ENCODE assay signal across 8 cellular contexts in the genomic region with DNA sequence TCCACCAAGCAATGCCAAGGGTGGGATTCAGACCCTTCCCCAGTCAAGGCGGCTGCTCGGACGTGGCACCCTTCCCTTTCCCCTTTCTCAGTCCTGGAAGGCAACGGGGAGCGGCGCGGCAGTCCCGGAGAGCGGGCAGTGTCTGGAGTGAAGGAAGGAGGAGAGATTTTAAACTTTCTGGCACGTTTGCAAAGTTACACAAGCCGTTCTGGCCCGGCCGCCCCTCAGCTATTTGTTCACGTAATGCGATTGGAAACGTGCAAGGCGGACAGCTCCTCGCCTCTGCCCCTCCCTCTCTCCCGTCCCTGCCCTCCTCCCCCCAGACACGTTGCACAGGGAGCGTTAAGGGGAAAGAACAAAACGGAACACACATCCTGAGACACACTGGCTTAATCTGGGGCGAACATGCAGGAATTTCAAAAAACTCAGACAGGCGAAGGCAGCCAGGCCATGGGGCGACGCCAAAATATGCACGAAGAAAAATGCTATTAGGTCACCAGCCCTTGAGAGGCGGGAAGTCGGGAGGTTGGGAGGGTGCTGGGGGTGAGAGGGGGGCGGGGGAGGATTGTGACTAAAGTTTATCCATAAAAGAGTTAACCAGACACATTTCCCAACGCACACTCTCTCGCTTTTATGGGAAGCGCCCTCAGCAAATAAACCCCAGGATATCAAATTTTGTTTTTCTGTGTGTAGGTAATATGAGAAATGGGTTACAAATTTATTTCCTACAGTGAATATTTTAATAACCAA. TPM values are rescaled to one million over a fixed set of nuclear protein-coding genes. Genes with fewer than 3 reads are reported as not detected.
A peak's percentile ranks its signal among the peaks of the same experiment; 100 is the strongest.
DNase-seq lines count a peak whose midpoint lies in the region; ATAC-seq and TF ChIP-seq lines count a peak whose summit lies in the region.

A gene with protein sequence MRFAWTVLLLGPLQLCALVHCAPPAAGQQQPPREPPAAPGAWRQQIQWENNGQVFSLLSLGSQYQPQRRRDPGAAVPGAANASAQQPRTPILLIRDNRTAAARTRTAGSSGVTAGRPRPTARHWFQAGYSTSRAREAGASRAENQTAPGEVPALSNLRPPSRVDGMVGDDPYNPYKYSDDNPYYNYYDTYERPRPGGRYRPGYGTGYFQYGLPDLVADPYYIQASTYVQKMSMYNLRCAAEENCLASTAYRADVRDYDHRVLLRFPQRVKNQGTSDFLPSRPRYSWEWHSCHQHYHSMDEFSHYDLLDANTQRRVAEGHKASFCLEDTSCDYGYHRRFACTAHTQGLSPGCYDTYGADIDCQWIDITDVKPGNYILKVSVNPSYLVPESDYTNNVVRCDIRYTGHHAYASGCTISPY (minus strand): TSS at position 144 of the 750 bp plus-strand sequence. CDS start 274 bp downstream, outside the sequence.

- H3K9me3 ChIP-seq in breast epithelium: no peaks in the 10 kb centered on the region

- H3K27ac ChIP-seq in breast epithelium: peak within 1 kb of the TSS; percentile 68 to 88
- H3K27ac ChIP-seq in skin epidermis: peak within 1 kb of the TSS in 20 of 21 experiments; percentile 19 to 92 (median 66)

- H3K4me3 ChIP-seq in breast epithelium: peak within 1 kb of the TSS; percentile 69 to 91 (median 90)
- H3K4me3 ChIP-seq in skin epidermis: peak within 1 kb of the TSS; percentile 42 to 63 (median 52)

- peaks cover 62% of the 10 kb centered on the region for H3K27me3 Mint-ChIP-seq in activated CD8-positive, alpha-beta memory T cell treated with anti-CD3 and anti-CD28 coated beads, Interleukin-2, amount 10 ng/mL, durations not matched to agents 7 days and 5 days

- CTCF ChIA-PET in activated CD8-positive, alpha-beta memory T cell treated with anti-CD3 and anti-CD28 coated beads, Interleukin-2, amount 10 ng/mL, durations not matched to agents 7 days and 5 days (lab: Charles Lee): no interaction called here

- TF ChIP-seq POLR2A in breast epithelium (IDR thresholded peaks at IDR 0.05): peak; percentile 13

- peaks cover 16% of the 10 kb centered on the region for H3K4me1 Mint-ChIP-seq in activated CD8-positive, alpha-beta memory T cell treated with anti-CD3 and anti-CD28 coated beads, Interleukin-2, amount 10 ng/mL, durations not matched to agents 7 days and 5 days

- no peaks in the 10 kb centered on the region for H3K4me1 ChIP-seq in breast epithelium

- TF ChIP-seq CTCF in breast epithelium (IDR thresholded peaks at IDR 0.05): no peak

- peak within 1 kb of the TSS; percentile 60 for H3K4me3 Mint-ChIP-seq in activated CD8-positive, alpha-beta memory T cell treated with anti-CD3 and anti-CD28 coated beads, Interleukin-2, amount 10 ng/mL, durations not matched to agents 7 days and 5 days

- H3K9me3 Mint-ChIP-seq in activated CD8-positive, alpha-beta memory T cell treated with anti-CD3 and anti-CD28 coated beads, Interleukin-2, amount 10 ng/mL, durations not matched to agents 7 days and 5 days (ENCODE audit: low read depth): no peaks in the 10 kb centered on the region

- DNase-seq in activated CD8-positive, alpha-beta memory T cell treated with anti-CD3 and anti-CD28 coated beads, Interleukin-2, amount 10 ng/mL, durations not matched to agents 7 days and 5 days: no peak
- DNase-seq in activated CD8-positive, alpha-beta memory T cell treated with anti-CD3 and anti-CD28 coated beads, Interleukin-2, amount 50 U/mL, for 4 hours: no peak
- DNase-seq in NCI-H226 (peak; percentile 94), breast epithelium (ENCODE audit: low spot score in 2 of 2) (peak; percentile 56 to 66), iPS-NIHi7 (ENCODE audit: extremely low spot score) (peak; percentile 52)

- intact Hi-C loops in breast epithelium (cut with DNase I; ENCODE audit: low total_unique reads): no loop called here

- H3K36me3 ChIP-seq in breast epithelium: no peaks in the 10 kb centered on the region

- no peaks in the 10 kb centered on the region for H3K27me3 ChIP-seq in breast epithelium

- no peaks in the 10 kb centered on the region for H3K36me3 Mint-ChIP-seq in activated CD8-positive, alpha-beta memory T cell treated with anti-CD3 and anti-CD28 coated beads, Interleukin-2, amount 10 ng/mL, durations not matched to agents 7 days and 5 days

- ATAC-seq in activated CD8-positive, alpha-beta memory T cell treated with anti-CD3 and anti-CD28 coated beads, Interleukin-2, amount 10 ng/mL, durations not matched to agents 7 days and 5 days: no peak
- no peak for ATAC-seq in GM18520 (IDR thresholded peaks at IDR 0.05; ENCODE audit: unreplicated experiment)
- ATAC-seq in HG02970 (IDR thresholded peaks at IDR 0.05; ENCODE audit: low FRiP score, unreplicated experiment): no peak

- H3K27ac Mint-ChIP-seq in activated CD8-positive, alpha-beta memory T cell treated with anti-CD3 and anti-CD28 coated beads, Interleukin-2, amount 10 ng/mL, durations not matched to agents 7 days and 5 days: no peak within 1 kb of the TSS

RNA-seq across cellular contexts. Expression of the gene that starts here (rescaled TPM):
- total RNA-seq in activated CD8-positive, alpha-beta memory T cell treated with anti-CD3 and anti-CD28 coated beads, Interleukin-2, amount 10 ng/mL, durations not matched to agents 7 days and 5 days: not detected
- 100 to 1,000 TPM in 1 of 3 donors, 10 to 100 TPM in 2; 22.4 to 162 (median 35.4) TPM for total RNA-seq in breast epithelium

Comparison
In these comparisons a context has a peak if more than half of its experiments do, and no peak if none do; other contexts are left out.
1. RNA of the gene that starts here (total RNA-seq): 22.4 to 162 TPM in breast epithelium; not detected in activated CD8-positive, alpha-beta memory T cell treated with anti-CD3 and anti-CD28 coated beads, Interleukin-2, amount 10 ng/mL, durations not matched to agents 7 days and 5 days; every median in the first group is over 10 times any median in the second.
2. DNase-seq: peak in NCI-H226 (single experiment), breast epithelium (2 of 2) and iPS-NIHi7 (single experiment); none in activated CD8-positive, alpha-beta memory T cell treated with anti-CD3 and anti-CD28 coated beads, Interleukin-2, amount 10 ng/mL, durations not matched to agents 7 days and 5 days (single experiment) and activated CD8-positive, alpha-beta memory T cell treated with anti-CD3 and anti-CD28 coated beads, Interleukin-2, amount 50 U/mL, for 4 hours (single experiment).